ENCODE assay signal across 8 cellular contexts in genomic region chr22:30356392-30357230, GRCh38. TPM values are rescaled to one million over a fixed set of nuclear protein-coding genes. Genes with fewer than 3 reads are reported as not detected.
DNase-seq lines count a peak whose midpoint lies in the region; ATAC-seq and TF ChIP-seq lines count a peak whose summit lies in the region.

TSS of gene CCDC157 (plus strand) at chr22:30357007. CDS start at chr22:30366001, 8,994 bp downstream.
TSS of gene SF3A1 (minus strand) at chr22:30356894. CDS start at chr22:30356792, 102 bp downstream.

- H3K9me3 ChIP-seq in Caco-2: no peaks in the 10 kb centered on the region
- no peaks in the 10 kb centered on the region for H3K9me3 ChIP-seq in endocrine pancreas (ENCODE audit: control insufficient read depth, low read length)

- H3K36me3 ChIP-seq in Caco-2 (ENCODE audit: control insufficient read depth, insufficient read depth, low read length) (no peaks in the 10 kb centered on the region), endocrine pancreas (ENCODE audit: control insufficient read depth, insufficient read depth, low read length) (peaks cover 7% of the 10 kb centered on the region)

- H3K36me3 Mint-ChIP-seq in Caco-2 (ENCODE audit: insufficient read depth, unreplicated experiment): peaks cover 26% of the 10 kb centered on the region

- H3K27me3 ChIP-seq in Caco-2 (replicated peaks; ENCODE audit: control insufficient read depth, insufficient read depth, low read length) (no peaks in the 10 kb centered on the region), endocrine pancreas (ENCODE audit: control insufficient read depth, insufficient read depth, low read length) (no peaks in the 10 kb centered on the region)

- H3K4me3 Mint-ChIP-seq in Caco-2 (ENCODE audit: unreplicated experiment): peak within 1 kb of the TSS; percentile 95

- peaks cover 36% of the 10 kb centered on the region for H3K4me1 Mint-ChIP-seq in Caco-2 (ENCODE audit: low read depth, unreplicated experiment)

- intact Hi-C loops in Caco-2 (cut with micrococcal nuclease; ENCODE audit: unreplicated experiment): no loop called here

- H3K4me3 ChIP-seq in Caco-2 (ENCODE audit: low read depth, low read length) (peak within 1 kb of the TSS; percentile 99), endocrine pancreas (ENCODE audit: control insufficient read depth, insufficient read depth, low read length) (peak within 1 kb of the TSS; percentile 88)

- no peak for TF ChIP-seq CTCF in Caco-2 (IDR thresholded peaks at IDR 0.05; ENCODE audit: insufficient read depth in 1 of 2, low read depth in 1 of 2, low read length in 1 of 2, severe bottlenecking in 1 of 2, unreplicated experiment in 1 of 2)

- H3K27ac Mint-ChIP-seq in Caco-2 (ENCODE audit: unreplicated experiment): peak within 1 kb of the TSS; percentile 92

- H3K9ac ChIP-seq in endocrine pancreas (ENCODE audit: control insufficient read depth, insufficient read depth, low read length): peak within 1 kb of the TSS; percentile 90

- no TSS peak for BruUV-seq in Caco-2 (replicated peaks; lab: Mats Ljungman, UMichigan)

- peak; percentile 90 for DNase-seq in Caco-2
- DNase-seq in HT-29 (ENCODE audit: low spot score): peak; percentile 81
- DNase-seq in NOMO-1 treated with dmso at 0.1 percent for 144 hours (lab: John Stamatoyannopoulos, UW; ENCODE audit: unreplicated experiment): peak; percentile 71
- DNase-seq in activated CD8-positive, alpha-beta memory T cell treated with anti-CD3 and anti-CD28 coated beads, Interleukin-2, amount 50 U/mL, for 1 hour (ENCODE audit: extremely low read depth): peak; percentile 57
- DNase-seq in mesenteric fat pad (ENCODE audit: low spot score): peak; percentile 97
- peak; percentile 80 for DNase-seq in stimulated activated CD8-positive, alpha-beta memory T cell treated with anti-CD3 and anti-CD28 coated beads, Interleukin-12 subunit alpha, Interleukin-12 subunit beta, amount 100 ng/mL, for 4 hours (ENCODE audit: low read depth)

- CTCF ChIA-PET in Caco-2 (lab: Charles Lee): interaction anchor here (0.6 to 1.2 kb wide), 5 partner anchors 30 to 166 kb away, joined by 3 to 10 read pairs (median 6); partner anchors contain the start of genes RNF215 and TBC1D10A

- peak; percentile 90 for ATAC-seq in GM21360 (IDR thresholded peaks at IDR 0.05; ENCODE audit: unreplicated experiment)

- POLR2A ChIA-PET in Caco-2 (lab: Charles Lee): interaction anchor here (0.5 to 1.7 kb wide), 11 partner anchors 18 to 565 kb away, joined by 3 to 44 read pairs (median 4); partner anchors contain the start of genes CASTOR1, RNF215 and TBC1D10A

- H3K27me3 Mint-ChIP-seq in Caco-2 (ENCODE audit: insufficient read depth, unreplicated experiment): no peaks in the 10 kb centered on the region

- H3K9me3 Mint-ChIP-seq in Caco-2 (ENCODE audit: unreplicated experiment): no peaks in the 10 kb centered on the region

- H3K4me1 ChIP-seq in Caco-2: peaks cover 35% of the 10 kb centered on the region
- peaks cover 8% of the 10 kb centered on the region for H3K4me1 ChIP-seq in endocrine pancreas (ENCODE audit: control insufficient read depth, insufficient read depth, low read length)

RNA-seq across cellular contexts. Expression of gene CCDC157, which starts in this region (rescaled TPM):
- total RNA-seq in Caco-2 (2022): 4.8 and 4.9 TPM in 2 replicates
- 3.6 and 5.5 TPM in 2 replicates for total RNA-seq in HT-29 (2014; rRNA removed; shearing (Covaris generic))
- 0.77 TPM for total RNA-seq in mesenteric fat pad

RNA-seq across cellular contexts. Expression of gene SF3A1, which starts in this region (rescaled TPM):
- total RNA-seq in Caco-2 (2022) (182 and 188 TPM in 2 replicates), mesenteric fat pad (119 TPM)
- total RNA-seq in HT-29 (2014; rRNA removed; shearing (Covaris generic)): 42.3 and 50.8 TPM in 2 replicates

Comparison
In these comparisons a context has a peak if more than half of its experiments do, and no peak if none do; other contexts are left out.
1. Peak in every context shown above with its lines: DNase-seq, ATAC-seq and H3K4me3 ChIP-seq.